In the genomic region with DNA sequence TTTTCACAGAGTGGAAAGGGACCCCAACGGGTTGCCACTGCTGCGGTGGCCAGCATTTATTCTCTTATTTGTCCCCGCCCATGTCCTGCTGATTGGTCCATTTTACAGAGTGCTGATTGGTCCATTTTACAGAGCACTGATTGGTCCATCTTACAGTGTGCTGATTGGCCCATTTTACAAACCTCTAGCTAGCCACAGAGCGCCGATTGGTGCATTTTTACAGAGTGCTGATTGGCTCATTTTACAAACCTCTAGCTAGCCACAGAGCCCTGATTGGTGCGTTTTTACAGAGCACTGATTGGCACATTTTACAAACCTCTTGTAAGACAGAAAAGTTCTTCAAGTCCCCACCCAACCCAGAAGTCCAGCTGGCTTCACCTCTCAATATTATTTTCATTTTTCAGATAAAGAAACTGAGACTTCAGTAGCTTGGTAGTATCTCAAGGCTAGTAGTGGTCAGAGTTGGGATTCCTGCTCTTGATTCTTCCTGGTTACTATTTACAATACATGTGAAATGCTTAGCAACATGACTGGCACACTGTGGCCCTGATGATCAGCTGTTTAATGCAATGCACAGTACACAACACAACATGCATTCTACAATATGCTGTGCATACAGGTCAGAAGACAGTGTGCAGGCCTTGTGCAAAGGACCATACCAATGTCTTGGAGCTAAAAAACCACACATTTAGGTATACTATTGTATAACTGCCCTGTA, we compare ENCODE assay signal across 11 cellular contexts.
A peak's percentile ranks its signal among the peaks of the same experiment; 100 is the strongest.
DNase-seq lines count a peak whose midpoint lies in the region; ATAC-seq and TF ChIP-seq lines count a peak whose summit lies in the region.
"Had no signal": no experiment of that assay in that cellular context is flagged by ENCODE, and none has a peak within 500 bp of the region (broad histone marks: within the 10 kb centered on the region; RNA-seq: fewer than 3 reads in every experiment).

No MANE protein-coding gene starts in this region.

- no peak for TF ChIP-seq CTCF in GM12865 (IDR thresholded peaks at IDR 0.05; ENCODE audit: insufficient read depth, low read depth, low read length, missing control alignments)
- TF ChIP-seq CTCF in WTC11 (IDR thresholded peaks at IDR 0.05), result no peak
- no peak for TF ChIP-seq CTCF in RWPE1 (conservative IDR thresholded peaks at IDR 0.05; ENCODE audit: low read depth)

- no peak overlapping the region for H2AK5ac ChIP-seq in mesendoderm (ENCODE audit: low read length)

- POLR2A ChIA-PET in WTC11 (lab: Charles Lee) (no interaction called here), RWPE1 (lab: Yijun Ruan, JAX; ENCODE audit: low non-redundant PET) (no interaction called here)

- no peak overlapping the region for H3K56ac ChIP-seq in mesendoderm (ENCODE audit: low read length)

- no peak overlapping the region for H3K9ac ChIP-seq in mesendoderm (ENCODE audit: low read length)

- no peaks in the 10 kb centered on the region for H3K79me1 ChIP-seq in mesendoderm (ENCODE audit: low read length)

- peaks cover 16% of the 10 kb centered on the region for H3K27me3 Mint-ChIP-seq in WTC11 (ENCODE audit: low read depth)

- H4K8ac ChIP-seq in mesendoderm (ENCODE audit: low read depth, low read length), result no peak overlapping the region

- H3K4me2 ChIP-seq in mesendoderm (ENCODE audit: low read length), result no peak overlapping the region

- no peak overlapping the region for H3K18ac ChIP-seq in mesendoderm (ENCODE audit: low read length)

- DNase-seq in GM12865 (ENCODE audit: low read depth) (peak; percentile 76), WTC11 (ENCODE audit: low spot score) (no peak), RWPE1 (ENCODE audit: low spot score) (no peak), NCI-H524 treated with DMSO at 0.1 percent for 48 hours (lab: John Stamatoyannopoulos, UW) (no peak), mesendoderm (no peak), NCI-H1694 (lab: John Stamatoyannopoulos, UW) (no peak)
- DNase-seq: activated T-cell treated with anti-CD3 and anti-CD28 coated beads, Interleukin-2, amount 50 U/mL, for 72 hours; colonic mucosa; substantia nigra had no signal

- no peaks in the 10 kb centered on the region for H3K27me3 ChIP-seq in mesendoderm (ENCODE audit: insufficient read depth, low read length, poor library complexity)
- H3K27me3 ChIP-seq: colonic mucosa had no signal

- H2BK15ac ChIP-seq in mesendoderm (replicated peaks; ENCODE audit: low read depth), result no peak overlapping the region

- no peaks in the 10 kb centered on the region for H3K79me2 ChIP-seq in mesendoderm (ENCODE audit: control insufficient read depth, insufficient read depth, low read length)

- CTCF ChIA-PET in WTC11 (lab: Charles Lee) (no interaction called here), RWPE1 (lab: Yijun Ruan, JAX) (interaction anchor here (0.6 to 0.8 kb wide), 2 partner anchors 11 to 293 kb away, joined by 3 to 5 read pairs; no protein-coding TSS in a partner anchor)

- peaks cover 45% of the 10 kb centered on the region for H3K36me3 Mint-ChIP-seq in WTC11

- H2BK120ac ChIP-seq in mesendoderm (ENCODE audit: low read depth, low read length), result no peak overlapping the region

- no peak overlapping the region for H3K23ac ChIP-seq in mesendoderm (ENCODE audit: low read length)

- no peak overlapping the region for H3K4ac ChIP-seq in mesendoderm (ENCODE audit: low read depth, low read length)

- H3K4me1 Mint-ChIP-seq in WTC11, result peaks cover 6% of the 10 kb centered on the region

- H3K9me3 Mint-ChIP-seq in WTC11, result peaks cover 52% of the 10 kb centered on the region

- peak; percentile 79 for ATAC-seq in GM19452 (IDR thresholded peaks at IDR 0.05; ENCODE audit: unreplicated experiment)
- peak; percentile 84 for ATAC-seq in HG02973 (IDR thresholded peaks at IDR 0.05; ENCODE audit: unreplicated experiment)
- ATAC-seq in WTC11, result no peak
- ATAC-seq: activated T-cell treated with anti-CD3 and anti-CD28 coated beads, Interleukin-2, amount 50 U/mL, for 72 hours had no signal

- H3K4me3 ChIP-seq in GM12865 (ENCODE audit: low read depth, low read length), result no peak overlapping the region
- H3K4me3 ChIP-seq in mesendoderm (ENCODE audit: low read length), result no peak overlapping the region
- H3K4me3 ChIP-seq: colonic mucosa had no signal

- H4K5ac ChIP-seq in mesendoderm (ENCODE audit: low read length), result no peak overlapping the region

- H3K27ac ChIP-seq in RWPE1, result no peak overlapping the region
- H3K27ac ChIP-seq in mesendoderm (ENCODE audit: low read depth, low read length), result no peak overlapping the region
- H3K27ac ChIP-seq: colonic mucosa had no signal

- H2BK5ac ChIP-seq in mesendoderm (ENCODE audit: low read length), result no peak overlapping the region

- no peak overlapping the region for H3K4me3 Mint-ChIP-seq in WTC11
- H3K4me3 Mint-ChIP-seq: activated T-cell treated with anti-CD3 and anti-CD28 coated beads, Interleukin-2, amount 50 U/mL, for 72 hours had no signal

- no peaks in the 10 kb centered on the region for H3K36me3 ChIP-seq in mesendoderm (ENCODE audit: control insufficient read depth, insufficient read depth, low read length)
- H3K36me3 ChIP-seq: colonic mucosa had no signal

- no peak overlapping the region for H3K27ac Mint-ChIP-seq in WTC11
- H3K27ac Mint-ChIP-seq: activated T-cell treated with anti-CD3 and anti-CD28 coated beads, Interleukin-2, amount 50 U/mL, for 72 hours had no signal

- no peaks in the 10 kb centered on the region for H3K4me1 ChIP-seq in mesendoderm (ENCODE audit: control insufficient read depth, low read depth, low read length)
- H3K4me1 ChIP-seq: colonic mucosa had no signal

- no CpG with 5 or more reads among the region's 6 CpGs for WGBS in mesendoderm (ENCODE audit: extremely low coverage, insufficient coverage, low lambda C conversion rate)

TF ChIP-seq in WTC11, 78 proteins besides CTCF, POLR2A, EP300 and RAD21:
- TF ChIP-seq FOXK1 (CRISPR knock-in tag; IDR thresholded peaks at IDR 0.05) (no peak), NFYB (CRISPR knock-in tag; conservative IDR thresholded peaks at IDR 0.05; ENCODE audit: low read depth) (peak; percentile 58)
